ENCODE assay signal across 8 cellular contexts in the genomic region with DNA sequence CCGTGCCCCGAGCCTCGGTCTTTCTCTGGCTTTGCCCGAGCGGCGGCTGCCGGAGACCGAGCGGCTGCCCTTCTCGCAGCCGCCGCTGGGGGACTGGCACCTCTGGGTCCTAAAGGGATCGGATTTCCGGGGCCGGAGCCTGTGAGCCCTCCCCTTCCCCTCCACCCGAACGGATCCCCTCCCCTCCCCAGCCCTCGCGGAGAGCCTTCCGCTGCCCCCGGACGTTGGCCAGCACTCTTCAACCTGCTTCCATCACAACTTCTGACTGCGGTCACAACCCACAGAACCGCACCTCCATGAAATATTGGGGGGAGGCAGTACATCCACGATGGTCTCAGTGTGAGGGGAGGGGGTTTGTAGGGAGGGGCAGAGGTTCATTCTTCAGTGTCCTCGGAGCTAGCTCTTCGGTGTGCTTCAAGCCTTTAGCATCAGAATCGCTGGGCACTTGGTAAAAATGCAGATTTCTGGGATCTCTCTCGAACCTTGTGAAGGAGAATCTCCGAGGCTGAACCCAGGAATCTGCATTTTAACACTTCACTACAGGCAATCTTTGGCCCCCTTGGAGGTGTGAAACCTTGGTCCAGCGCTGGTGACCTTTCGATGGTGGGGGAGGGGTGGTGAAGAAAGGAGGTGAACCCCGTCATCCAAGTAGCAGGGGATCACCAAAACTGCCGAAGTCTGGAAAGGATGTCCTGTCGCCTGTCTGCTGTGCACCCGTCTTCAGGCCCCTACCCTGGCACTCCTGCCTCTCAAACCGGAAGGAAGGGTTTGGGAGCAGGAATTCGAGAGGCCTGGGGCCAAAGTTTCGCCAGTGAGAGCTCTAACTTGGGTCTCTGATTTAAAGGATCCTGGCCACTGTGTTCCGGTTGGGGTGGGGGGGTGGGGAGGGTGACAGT. TPM values are rescaled to one million over a fixed set of nuclear protein-coding genes. Genes with fewer than 3 reads are reported as not detected.
DNase-seq lines count a peak whose midpoint lies in the region; ATAC-seq lines count a peak whose summit lies in the region.

No MANE protein-coding gene starts in this region.

- H3K27me3 ChIP-seq in CD4-positive, CD25-positive, alpha-beta regulatory T cell (ENCODE audit: control insufficient read depth, insufficient read depth, low read length), result no peaks in the 10 kb centered on the region
- peaks cover 17% of the 10 kb centered on the region for H3K27me3 ChIP-seq in HUES64 (ENCODE audit: insufficient read depth, low read length)
- no peaks in the 10 kb centered on the region for H3K27me3 ChIP-seq in muscle layer of colon (ENCODE audit: control insufficient read depth in 1 of 2, insufficient read depth in 2 of 2, low read length in 2 of 2)

- DNase-seq in CD4-positive, CD25-positive, alpha-beta regulatory T cell, result peak; percentile 82 to 93 (median 82)
- peak; percentile 94 for DNase-seq in OCI-M1 (lab: John Stamatoyannopoulos, UW)
- DNase-seq in activated T-cell treated with anti-CD3 and anti-CD28 coated beads, Interleukin-2, amount 50 U/mL, for 4 hours, result peak; percentile 78
- DNase-seq in stimulated activated CD8-positive, alpha-beta memory T cell treated with anti-CD3 and anti-CD28 coated beads, Interleukin-4, amount 100 ng/mL, for 48 hours, result peak; percentile 92

- H3K4me3 ChIP-seq in CD4-positive, CD25-positive, alpha-beta regulatory T cell (ENCODE audit: low read depth, low read length), result peak overlapping the region; percentile 79
- H3K4me3 ChIP-seq in HUES64 (ENCODE audit: low read length) (peak overlapping the region; percentile 69), muscle layer of colon (ENCODE audit: low read depth in 1 of 2, low read length in 2 of 2) (peak overlapping the region; percentile 73 to 79)

- H3K4me1 ChIP-seq in CD4-positive, CD25-positive, alpha-beta regulatory T cell (ENCODE audit: control insufficient read depth, insufficient read depth, low read length, poor library complexity, severe bottlenecking), result peaks cover 41% of the 10 kb centered on the region
- peaks cover 26% of the 10 kb centered on the region for H3K4me1 ChIP-seq in HUES64 (ENCODE audit: insufficient read depth, low read length)
- H3K4me1 ChIP-seq in muscle layer of colon (ENCODE audit: insufficient read depth, low read length), result peaks cover 61% of the 10 kb centered on the region

- H3K9me3 Mint-ChIP-seq in CD4-positive, CD25-positive, alpha-beta regulatory T cell, result peaks cover 0 to 2% (median 0%) of the 10 kb centered on the region in 7 donors
- H3K9me3 Mint-ChIP-seq in activated T-cell treated with anti-CD3 and anti-CD28 coated beads, Interleukin-2, amount 50 U/mL, for 4 hours, result no peaks in the 10 kb centered on the region

- H3K9me3 ChIP-seq in CD4-positive, CD25-positive, alpha-beta regulatory T cell (ENCODE audit: control insufficient read depth in 2 of 2, low read length in 2 of 2), result no peaks in the 10 kb centered on the region
- H3K9me3 ChIP-seq in HUES64 (ENCODE audit: insufficient read depth, low read depth, low read length) (no peaks in the 10 kb centered on the region), muscle layer of colon (ENCODE audit: low read length) (no peaks in the 10 kb centered on the region)

- H3K9ac ChIP-seq in HUES64 (ENCODE audit: low read depth, low read length) (peak overlapping the region; percentile 41; the same call in 1 of the 2 replicates), muscle layer of colon (ENCODE audit: low read length) (peak overlapping the region; percentile 80)

- no peaks in the 10 kb centered on the region for H3K27me3 Mint-ChIP-seq in CD4-positive, CD25-positive, alpha-beta regulatory T cell
- no peaks in the 10 kb centered on the region for H3K27me3 Mint-ChIP-seq in activated T-cell treated with anti-CD3 and anti-CD28 coated beads, Interleukin-2, amount 50 U/mL, for 4 hours (ENCODE audit: low read depth)

- peak; percentile 70 to 75 for ATAC-seq in CD4-positive, CD25-positive, alpha-beta regulatory T cell (ENCODE audit: low read depth in 2 of 2)
- peak; percentile 37 for ATAC-seq in GM19395 (IDR thresholded peaks at IDR 0.05; ENCODE audit: unreplicated experiment)
- peak; percentile 71 to 74 for ATAC-seq in activated T-cell treated with anti-CD3 and anti-CD28 coated beads, Interleukin-2, amount 50 U/mL, for 4 hours
- peak; percentile 60 for ATAC-seq in esophagus mucosa

- H3K27ac Mint-ChIP-seq in CD4-positive, CD25-positive, alpha-beta regulatory T cell, result peak overlapping the region; percentile 77 to 94 (median 84)

- under 1% methylated on average over 40 of the region's 40 CpGs for WGBS in HUES64

- H3K36me3 Mint-ChIP-seq in CD4-positive, CD25-positive, alpha-beta regulatory T cell, result no peaks in the 10 kb centered on the region
- peaks cover 5% of the 10 kb centered on the region for H3K36me3 Mint-ChIP-seq in activated T-cell treated with anti-CD3 and anti-CD28 coated beads, Interleukin-2, amount 50 U/mL, for 4 hours (ENCODE audit: insufficient read depth)

- peaks cover 0 to 49% (median 21%) of the 10 kb centered on the region in 4 donors for H3K4me1 Mint-ChIP-seq in CD4-positive, CD25-positive, alpha-beta regulatory T cell
- H3K4me1 Mint-ChIP-seq in activated T-cell treated with anti-CD3 and anti-CD28 coated beads, Interleukin-2, amount 50 U/mL, for 4 hours (ENCODE audit: low read depth), result peaks cover 34% of the 10 kb centered on the region

- H3K36me3 ChIP-seq in CD4-positive, CD25-positive, alpha-beta regulatory T cell (ENCODE audit: control insufficient read depth, insufficient read depth, low read length), result no peaks in the 10 kb centered on the region
- H3K36me3 ChIP-seq in HUES64 (ENCODE audit: insufficient read depth, low read length) (no peaks in the 10 kb centered on the region), muscle layer of colon (ENCODE audit: insufficient read depth, low read length) (no peaks in the 10 kb centered on the region)

- H3K27ac ChIP-seq in CD4-positive, CD25-positive, alpha-beta regulatory T cell (ENCODE audit: insufficient read depth, low read length, poor library complexity, severe bottlenecking), result peak overlapping the region; percentile 84
- peak overlapping the region; percentile 69; the same call in 1 of the 2 replicates for H3K27ac ChIP-seq in HUES64 (ENCODE audit: low read depth, low read length)
- H3K27ac ChIP-seq in muscle layer of colon (ENCODE audit: low read depth, low read length), result peak overlapping the region; percentile 100

- peak overlapping the region; percentile 87 to 96 (median 90) for H3K4me3 Mint-ChIP-seq in CD4-positive, CD25-positive, alpha-beta regulatory T cell
- peak overlapping the region; percentile 85 for H3K4me3 Mint-ChIP-seq in activated T-cell treated with anti-CD3 and anti-CD28 coated beads, Interleukin-2, amount 50 U/mL, for 4 hours

RNA-seq across cellular contexts. Expression of a gene that starts 0.8 kb away (rescaled TPM):
- total RNA-seq in CD4-positive, CD25-positive, alpha-beta regulatory T cell, result 85.4 TPM
- polyA plus RNA-seq in CD4-positive, CD25-positive, alpha-beta regulatory T cell, result under 1 TPM; 0.41 to 0.55 (median 0.44) TPM
- polyA plus RNA-seq in HUES64 (2013, experiment 1 of 2), result 10.4 TPM
- polyA plus RNA-seq in HUES64 (2013, experiment 2 of 2), result 12.4 TPM
- total RNA-seq in activated T-cell treated with anti-CD3 and anti-CD28 coated beads, Interleukin-2, amount 50 U/mL, for 4 hours, result 10 to 100 TPM; 70.2 to 82.2 (median 76.6) TPM
- total RNA-seq in esophagus mucosa, result 26.3 TPM

RNA-seq across cellular contexts. Expression of a gene that starts 14.5 kb away (rescaled TPM):
- not detected for total RNA-seq in CD4-positive, CD25-positive, alpha-beta regulatory T cell
- not detected for polyA plus RNA-seq in CD4-positive, CD25-positive, alpha-beta regulatory T cell
- polyA plus RNA-seq in HUES64 (2013, experiment 1 of 2), result not detected
- polyA plus RNA-seq in HUES64 (2013, experiment 2 of 2), result 0.89 TPM
- total RNA-seq in activated T-cell treated with anti-CD3 and anti-CD28 coated beads, Interleukin-2, amount 50 U/mL, for 4 hours, result not detected
- total RNA-seq in esophagus mucosa, result 0.64 TPM

RNA-seq across cellular contexts. Expression of a gene that starts 21.3 kb away (rescaled TPM):
- 0.96 TPM for total RNA-seq in CD4-positive, CD25-positive, alpha-beta regulatory T cell
- under 1 TPM in 1 of 4 donors, not detected in 3; 0.09 TPM for polyA plus RNA-seq in CD4-positive, CD25-positive, alpha-beta regulatory T cell
- polyA plus RNA-seq in HUES64 (2013, experiment 1 of 2), result 5.8 TPM
- polyA plus RNA-seq in HUES64 (2013, experiment 2 of 2), result 6.7 TPM
- under 1 TPM; 0.47 to 0.78 (median 0.52) TPM for total RNA-seq in activated T-cell treated with anti-CD3 and anti-CD28 coated beads, Interleukin-2, amount 50 U/mL, for 4 hours
- 0.16 TPM for total RNA-seq in esophagus mucosa

RNA-seq across cellular contexts. Expression of a gene that starts 50.1 kb away (rescaled TPM):
- total RNA-seq in CD4-positive, CD25-positive, alpha-beta regulatory T cell, result 26.2 TPM
- polyA plus RNA-seq in CD4-positive, CD25-positive, alpha-beta regulatory T cell, result not detected
- 19.2 TPM for polyA plus RNA-seq in HUES64 (2013, experiment 1 of 2)
- 24.3 TPM for polyA plus RNA-seq in HUES64 (2013, experiment 2 of 2)
- total RNA-seq in activated T-cell treated with anti-CD3 and anti-CD28 coated beads, Interleukin-2, amount 50 U/mL, for 4 hours, result 1 to 10 TPM; 1.6 to 3.2 (median 2.8) TPM
- total RNA-seq in esophagus mucosa, result 42.7 TPM

RNA-seq across cellular contexts. Expression of a gene that starts 56.1 kb away (rescaled TPM):
- 25.2 TPM for total RNA-seq in CD4-positive, CD25-positive, alpha-beta regulatory T cell
- polyA plus RNA-seq in CD4-positive, CD25-positive, alpha-beta regulatory T cell, result 10 to 100 TPM; 42.1 to 65.2 (median 54.0) TPM
- 12.5 TPM for polyA plus RNA-seq in HUES64 (2013, experiment 1 of 2)
- 15.5 TPM for polyA plus RNA-seq in HUES64 (2013, experiment 2 of 2)
- total RNA-seq in activated T-cell treated with anti-CD3 and anti-CD28 coated beads, Interleukin-2, amount 50 U/mL, for 4 hours, result 10 to 100 TPM in 1 of 3 donors, 1 to 10 TPM in 2; 8.8 to 11.7 (median 9.2) TPM
- 13.6 TPM for total RNA-seq in esophagus mucosa

Comparison
In these comparisons a context has a peak if more than half of its experiments do, and no peak if none do; other contexts are left out.
1. Peak in every context shown above with its lines: DNase-seq, ATAC-seq, H3K4me3 ChIP-seq and H3K27ac ChIP-seq.